9 cellular contexts compared by ENCODE assay signal in the genomic region with DNA sequence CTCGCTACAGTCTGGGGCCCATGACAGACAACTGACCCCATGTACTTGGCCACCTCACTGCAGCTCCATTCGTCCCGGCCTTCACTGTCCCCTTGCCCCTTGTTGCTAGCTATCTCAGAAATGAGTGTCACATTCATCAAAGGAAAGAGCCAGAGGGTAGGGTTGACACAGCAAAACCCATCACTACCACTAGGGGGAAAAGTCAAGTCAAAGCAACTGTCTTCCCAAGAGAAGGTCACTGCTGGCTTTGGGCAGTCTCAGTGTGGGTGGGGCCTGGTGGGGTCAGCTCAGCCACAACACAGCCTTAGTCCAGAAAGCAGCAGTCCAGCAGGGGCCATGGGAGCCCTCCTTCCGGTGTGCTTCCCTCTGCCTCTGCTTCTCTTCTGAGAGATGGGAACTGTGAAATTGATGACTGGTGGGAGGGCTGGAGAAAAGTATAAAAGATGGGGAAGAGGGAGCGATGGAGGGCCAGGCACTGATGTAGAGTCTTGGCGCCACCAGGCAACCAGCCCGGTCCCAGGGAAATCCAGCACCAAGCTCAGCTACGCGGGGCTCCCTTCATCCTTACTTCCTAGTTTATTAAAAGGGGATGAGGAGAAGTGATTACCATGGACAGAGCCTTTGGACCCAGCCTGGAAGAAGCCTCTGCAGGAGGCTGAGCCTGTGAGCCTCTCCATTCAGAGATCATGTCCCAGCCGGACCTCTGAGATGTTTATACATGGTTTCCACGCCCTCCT. TPM values are rescaled to one million over a fixed set of nuclear protein-coding genes. Genes with fewer than 3 reads are reported as not detected.
DNase-seq lines count a peak whose midpoint lies in the region; ATAC-seq and TF ChIP-seq lines count a peak whose summit lies in the region.
"Had no signal": no experiment of that assay in that cellular context is flagged by ENCODE, and none has a peak within 500 bp of the region (broad histone marks: within the 10 kb centered on the region; RNA-seq: fewer than 3 reads in every experiment).

No MANE protein-coding gene starts in this region.

- H3K4me1 ChIP-seq in left ventricle myocardium inferior, result peaks cover 56% of the 10 kb centered on the region
- H3K4me1 ChIP-seq in NT2/D1 (ENCODE audit: insufficient read depth, insufficient read length), result peaks cover 2% of the 10 kb centered on the region
- H3K4me1 ChIP-seq in upper lobe of right lung, result peaks cover 13% of the 10 kb centered on the region
- no peaks in the 10 kb centered on the region for H3K4me1 ChIP-seq in psoas muscle

- no peaks in the 10 kb centered on the region for H3K36me3 ChIP-seq in left ventricle myocardium inferior
- no peaks in the 10 kb centered on the region for H3K36me3 ChIP-seq in NT2/D1 (ENCODE audit: insufficient read depth, insufficient read length, low read length)
- H3K36me3 ChIP-seq in upper lobe of right lung, result no peaks in the 10 kb centered on the region
- no peaks in the 10 kb centered on the region for H3K36me3 ChIP-seq in psoas muscle (ENCODE audit: insufficient read depth in 1 of 2, low read depth in 1 of 2)

- no peak overlapping the region for H3K27ac ChIP-seq in left ventricle myocardium inferior (replicated peaks)
- no peak overlapping the region for H3K27ac ChIP-seq in upper lobe of right lung
- no peak overlapping the region for H3K27ac ChIP-seq in psoas muscle
- H3K27ac ChIP-seq: epithelial cell of prostate had no signal

- TF ChIP-seq CTCF in left ventricle myocardium inferior (IDR thresholded peaks at IDR 0.05; ENCODE audit: borderline replicate concordance), result peak; percentile 28
- TF ChIP-seq CTCF in fibroblast of mammary gland (conservative IDR thresholded peaks at IDR 0.05; ENCODE audit: control insufficient read depth, insufficient read depth, low read depth, low read length), result peak; percentile 47
- peak; percentile 25 for TF ChIP-seq CTCF in upper lobe of right lung (IDR thresholded peaks at IDR 0.05)
- TF ChIP-seq CTCF in psoas muscle (IDR thresholded peaks at IDR 0.05), result no peak

- ATAC-seq in left cardiac atrium (no peak), upper lobe of right lung (peak; percentile 5), psoas muscle (no peak), HG02623 (IDR thresholded peaks at IDR 0.05; ENCODE audit: unreplicated experiment) (no peak)

- H3K4me3 ChIP-seq in left ventricle myocardium inferior, result no peak overlapping the region
- no peak overlapping the region for H3K4me3 ChIP-seq in NT2/D1 (ENCODE audit: insufficient read length, low read depth)
- H3K4me3 ChIP-seq in fibroblast of mammary gland (ENCODE audit: control insufficient read depth, low read depth, low read length), result no peak overlapping the region
- no peak overlapping the region for H3K4me3 ChIP-seq in upper lobe of right lung
- H3K4me3 ChIP-seq in psoas muscle, result no peak overlapping the region

- H3K9me3 ChIP-seq in left ventricle myocardium inferior (replicated peaks) (no peaks in the 10 kb centered on the region), NT2/D1 (ENCODE audit: insufficient read depth, low read length) (no peaks in the 10 kb centered on the region), upper lobe of right lung (no peaks in the 10 kb centered on the region), psoas muscle (no peaks in the 10 kb centered on the region)

- intact Hi-C loops in left ventricle myocardium inferior (cut with micrococcal nuclease), result no loop called here
- intact Hi-C loops in left cardiac atrium (cut with DNase I), result no loop called here
- intact Hi-C loops in upper lobe of right lung (cut with DNase I), result no loop called here
- intact Hi-C loops in psoas muscle (cut with DNase I), result no loop called here

- no peak overlapping the region for H3K9ac ChIP-seq in NT2/D1 (ENCODE audit: insufficient read length, low read depth)

- no peaks in the 10 kb centered on the region for H3K27me3 ChIP-seq in left ventricle myocardium inferior (ENCODE audit: low read depth)
- H3K27me3 ChIP-seq in NT2/D1 (ENCODE audit: insufficient read depth, insufficient read length), result no peaks in the 10 kb centered on the region
- no peaks in the 10 kb centered on the region for H3K27me3 ChIP-seq in upper lobe of right lung
- no peaks in the 10 kb centered on the region for H3K27me3 ChIP-seq in psoas muscle (ENCODE audit: insufficient read depth in 3 of 3, low read length in 2 of 3)

- 85 to 88% (median 88%) methylated on average over 11 of the region's 11 CpGs for WGBS in psoas muscle, 3 donors

- no peak for DNase-seq in left ventricle myocardium inferior
- DNase-seq in left cardiac atrium, result no peak
- DNase-seq in NT2/D1 (ENCODE audit: low read depth, low spot score), result peak; percentile 35
- DNase-seq in fibroblast of mammary gland (ENCODE audit: low read depth), result peak; percentile 25
- no peak for DNase-seq in upper lobe of right lung
- DNase-seq in psoas muscle, result no peak
- no peak for DNase-seq in NCI-H1092 (lab: John Stamatoyannopoulos, UW)

RNA-seq across cellular contexts. Expression of a gene that starts 58.0 kb away (rescaled TPM):
- total RNA-seq in left ventricle myocardium inferior (18.1 TPM), left cardiac atrium (10 to 100 TPM; 23.3 to 30.1 TPM), upper lobe of right lung (7.2 TPM), psoas muscle (1 to 10 TPM in 3 of 4 donors, under 1 TPM in 1; 0.88 to 2.5 (median 1.3) TPM)
- polyA plus RNA-seq in psoas muscle, result under 1 TPM; 0.15 to 0.38 (median 0.16) TPM

Comparison
In these comparisons a context has a peak if more than half of its experiments do, and no peak if none do; other contexts are left out.
1. DNase-seq: peak in NT2/D1 (single experiment) and fibroblast of mammary gland (single experiment); none in left ventricle myocardium inferior (single experiment), left cardiac atrium (single experiment), upper lobe of right lung (single experiment), psoas muscle (0 of 2) and NCI-H1092 (single experiment).